Comparison of ENCODE assay signal across 14 cellular contexts in the genomic region with DNA sequence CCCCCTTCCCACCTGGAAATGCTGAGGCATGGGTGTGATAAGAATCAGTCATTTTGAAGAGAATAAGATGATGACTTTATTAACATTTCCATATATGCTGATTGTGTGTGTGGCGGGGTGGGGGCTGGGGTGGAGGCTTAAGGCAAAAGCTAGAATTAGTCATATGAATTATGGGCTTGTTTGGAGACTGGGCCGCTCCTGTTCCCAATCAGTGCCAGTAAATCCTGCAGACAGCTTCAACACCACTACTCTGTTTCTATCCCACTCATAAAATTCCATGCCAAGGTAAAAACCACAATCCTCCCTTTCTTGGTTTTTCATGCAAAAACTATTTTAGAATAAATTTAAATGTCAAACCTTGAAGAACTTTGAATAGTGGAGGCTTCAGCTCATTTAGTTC. TPM values are rescaled to one million over a fixed set of nuclear protein-coding genes. Genes with fewer than 3 reads are reported as not detected.
DNase-seq lines count a peak whose midpoint lies in the region; ATAC-seq and TF ChIP-seq lines count a peak whose summit lies in the region.
"Had no signal": no experiment of that assay in that cellular context is flagged by ENCODE, and none has a peak within 500 bp of the region (broad histone marks: within the 10 kb centered on the region; RNA-seq: fewer than 3 reads in every experiment).

No MANE protein-coding gene starts in this region.

- no peak for ATAC-seq in activated T-cell treated with anti-CD3 and anti-CD28 coated beads, Interleukin-2, amount 50 U/mL, for 4 hours
- no peak for ATAC-seq in activated naive CD8-positive, alpha-beta T cell treated with anti-CD3 and anti-CD28 coated beads, Interleukin-2, amount 50 U/mL, for 24 hours
- ATAC-seq: natural killer cell had no signal

- H3K9me3 ChIP-seq in SK-N-MC (ENCODE audit: low read depth, low read length), result no peaks in the 10 kb centered on the region

- peaks cover 7% of the 10 kb centered on the region for H3K9me3 Mint-ChIP-seq in activated T-cell treated with anti-CD3 and anti-CD28 coated beads, Interleukin-2, amount 50 U/mL, for 4 hours
- H3K9me3 Mint-ChIP-seq in activated naive CD8-positive, alpha-beta T cell treated with anti-CD3 and anti-CD28 coated beads, Interleukin-2, amount 50 U/mL, for 24 hours, result peaks cover 7% of the 10 kb centered on the region

- H3K9ac ChIP-seq in SK-N-MC (ENCODE audit: insufficient read length), result peak overlapping the region; percentile 2

- H3K27me3 Mint-ChIP-seq in activated T-cell treated with anti-CD3 and anti-CD28 coated beads, Interleukin-2, amount 50 U/mL, for 4 hours (ENCODE audit: low read depth), result no peaks in the 10 kb centered on the region
- no peaks in the 10 kb centered on the region for H3K27me3 Mint-ChIP-seq in activated naive CD8-positive, alpha-beta T cell treated with anti-CD3 and anti-CD28 coated beads, Interleukin-2, amount 50 U/mL, for 24 hours

- H3K4me3 Mint-ChIP-seq in activated T-cell treated with anti-CD3 and anti-CD28 coated beads, Interleukin-2, amount 50 U/mL, for 4 hours, result no peak overlapping the region
- no peak overlapping the region for H3K4me3 Mint-ChIP-seq in activated naive CD8-positive, alpha-beta T cell treated with anti-CD3 and anti-CD28 coated beads, Interleukin-2, amount 50 U/mL, for 24 hours
- H3K4me3 Mint-ChIP-seq: natural killer cell had no signal

- H3K36me3 Mint-ChIP-seq in activated T-cell treated with anti-CD3 and anti-CD28 coated beads, Interleukin-2, amount 50 U/mL, for 4 hours (ENCODE audit: insufficient read depth), result no peaks in the 10 kb centered on the region
- H3K36me3 Mint-ChIP-seq in activated naive CD8-positive, alpha-beta T cell treated with anti-CD3 and anti-CD28 coated beads, Interleukin-2, amount 50 U/mL, for 24 hours (ENCODE audit: low read depth), result peaks cover 3% of the 10 kb centered on the region
- H3K36me3 Mint-ChIP-seq: natural killer cell had no signal

- peak overlapping the region; percentile 48 for H3K4me3 ChIP-seq in SK-N-MC
- no peak overlapping the region for H3K4me3 ChIP-seq in fibroblast of villous mesenchyme (ENCODE audit: low read depth, low read length)
- no peak overlapping the region for H3K4me3 ChIP-seq in retinal pigment epithelial cell (ENCODE audit: low read length)

- TF ChIP-seq CTCF in fibroblast of villous mesenchyme (IDR thresholded peaks at IDR 0.05; ENCODE audit: insufficient read depth, low read depth, low read length) (no peak), retinal pigment epithelial cell (conservative IDR thresholded peaks at IDR 0.05; ENCODE audit: low read depth, low read length) (no peak)

- no peaks in the 10 kb centered on the region for H3K36me3 ChIP-seq in SK-N-MC (ENCODE audit: insufficient read depth, low read length)

- H3K27ac Mint-ChIP-seq in activated naive CD8-positive, alpha-beta T cell treated with anti-CD3 and anti-CD28 coated beads, Interleukin-2, amount 50 U/mL, for 24 hours, result no peak overlapping the region

- H3K4me1 Mint-ChIP-seq in activated T-cell treated with anti-CD3 and anti-CD28 coated beads, Interleukin-2, amount 50 U/mL, for 4 hours (ENCODE audit: low read depth), result peaks cover 57% of the 10 kb centered on the region
- H3K4me1 Mint-ChIP-seq in activated naive CD8-positive, alpha-beta T cell treated with anti-CD3 and anti-CD28 coated beads, Interleukin-2, amount 50 U/mL, for 24 hours, result peaks cover 62% of the 10 kb centered on the region

- H3K27ac ChIP-seq in SK-N-MC, result peak overlapping the region; percentile 81

- DNase-seq in EL (peak; percentile 90), SK-N-MC (ENCODE audit: low read depth, low spot score) (no peak), fibroblast of villous mesenchyme (ENCODE audit: low read depth) (peak; percentile 94), retinal pigment epithelial cell (ENCODE audit: low read depth) (peak; percentile 57), NK-92 (lab: John Stamatoyannopoulos, UW; ENCODE audit: unreplicated experiment) (no peak), NOMO-1 treated with dmso at 0.1 percent for 144 hours (lab: John Stamatoyannopoulos, UW; ENCODE audit: unreplicated experiment) (no peak)
- DNase-seq in activated T-cell treated with anti-CD3 and anti-CD28 coated beads, Interleukin-2, amount 50 U/mL, for 4 hours, result no peak
- no peak for DNase-seq in activated naive CD8-positive, alpha-beta T cell treated with anti-CD3 and anti-CD28 coated beads, Interleukin-2, amount 50 U/mL, for 24 hours
- DNase-seq: activated naive CD4-positive, alpha-beta T cell; Calu3; foreskin melanocyte; H7; natural killer cell; NCI-H446 had no signal

RNA-seq across cellular contexts. Expression of gene SLC38A2, which starts 29.9 kb away (rescaled TPM):
- 914 and 1,547 TPM in 2 replicates for total RNA-seq in fibroblast of villous mesenchyme
- total RNA-seq in activated T-cell treated with anti-CD3 and anti-CD28 coated beads, Interleukin-2, amount 50 U/mL, for 4 hours, result 100 to 1,000 TPM; 164 to 214 (median 175) TPM

Comparison
In these comparisons a context has a peak if more than half of its experiments do, and no peak if none do; other contexts are left out.
1. DNase-seq: peak in EL (single experiment), fibroblast of villous mesenchyme (single experiment) and retinal pigment epithelial cell (single experiment); none in SK-N-MC (single experiment), NK-92 (single experiment), activated T-cell treated with anti-CD3 and anti-CD28 coated beads, Interleukin-2, amount 50 U/mL, for 4 hours (single experiment), activated naive CD8-positive, alpha-beta T cell treated with anti-CD3 and anti-CD28 coated beads, Interleukin-2, amount 50 U/mL, for 24 hours (single experiment) and NOMO-1 treated with dmso at 0.1 percent for 144 hours (single experiment).